1 cellular context compared by ENCODE assay signal in genomic region chr1:17070163-17070525, GRCh38.
TF ChIP-seq lines count a peak whose summit lies in the region.

No MANE protein-coding gene starts in this region.

TF ChIP-seq in H1, 55 proteins besides CTCF, POLR2A, EP300 and RAD21 (continued from another document):
- no peak for TF ChIP-seq MAFK (IDR thresholded peaks at IDR 0.05; ENCODE audit: low read depth, low read length)
- no peak for TF ChIP-seq JUN (IDR thresholded peaks at IDR 0.05; ENCODE audit: low read depth, low read length)
- no peak for TF ChIP-seq HDAC2 (IDR thresholded peaks at IDR 0.05; ENCODE audit: borderline replicate concordance in 1 of 2, low read depth in 2 of 2, low read length in 2 of 2)
- TF ChIP-seq ATF3 (IDR thresholded peaks at IDR 0.05; ENCODE audit: insufficient read depth, low read depth, low read length), result no peak
- TF ChIP-seq POU5F1 (IDR thresholded peaks at IDR 0.05; ENCODE audit: low read depth, low read length), result no peak
- no peak for TF ChIP-seq RFX5 (IDR thresholded peaks at IDR 0.05; ENCODE audit: borderline replicate concordance, low read depth, low read length)
- TF ChIP-seq RXRA (IDR thresholded peaks at IDR 0.05; ENCODE audit: insufficient read depth, low read depth, low read length), result no peak
- no peak for TF ChIP-seq CHD7 (IDR thresholded peaks at IDR 0.05; ENCODE audit: insufficient replicate concordance, low read length)
- no peak for TF ChIP-seq GTF2F1 (IDR thresholded peaks at IDR 0.05; ENCODE audit: borderline replicate concordance, low read depth, low read length)
- TF ChIP-seq KDM4A (IDR thresholded peaks at IDR 0.05; ENCODE audit: low read depth, low read length, severe bottlenecking), result no peak
